ENCODE assay signal across 8 cellular contexts in genomic region chr2:136874258-136874657, GRCh38.
DNase-seq lines count a peak whose midpoint lies in the region; ATAC-seq lines count a peak whose summit lies in the region.

No MANE protein-coding gene starts in this region.

- no peak overlapping the region for H3K9ac ChIP-seq in NT2/D1 (ENCODE audit: insufficient read length, low read depth)

- H3K4me3 ChIP-seq in NT2/D1 (ENCODE audit: insufficient read length, low read depth) (no peak overlapping the region), right cardiac atrium (ENCODE audit: low read length) (no peak overlapping the region)

- no peaks in the 10 kb centered on the region for H3K27me3 ChIP-seq in NT2/D1 (ENCODE audit: insufficient read depth, insufficient read length)
- H3K27me3 ChIP-seq in right cardiac atrium (ENCODE audit: control insufficient read depth, insufficient read depth) = no peaks in the 10 kb centered on the region

- DNase-seq in COLO829 (ENCODE audit: low spot score) (peak; percentile 8), H4 (ENCODE audit: low spot score) (peak; percentile 35), NT2/D1 (ENCODE audit: low read depth, low spot score) (peak; percentile 20), glomerular visceral epithelial cell (ENCODE audit: extremely low spot score) (peak; percentile 39), MV-4-11 (lab: John Stamatoyannopoulos, UW) (no peak), NCI-H2171 treated with DMSO at 0.1 percent for 48 hours (lab: John Stamatoyannopoulos, UW) (no peak), right cardiac atrium (no peak), epidermal melanocyte (ENCODE audit: insufficient read length, low spot score) (no peak)

- no peaks in the 10 kb centered on the region for H3K36me3 ChIP-seq in NT2/D1 (ENCODE audit: insufficient read depth, insufficient read length, low read length)

- H3K4me1 ChIP-seq in NT2/D1 (ENCODE audit: insufficient read depth, insufficient read length) (no peaks in the 10 kb centered on the region), right cardiac atrium (ENCODE audit: control insufficient read depth, insufficient read depth, low read length) (no peaks in the 10 kb centered on the region)

- intact Hi-C loops in right cardiac atrium (cut with DNase I) = no loop called here

- no peaks in the 10 kb centered on the region for H3K9me3 ChIP-seq in NT2/D1 (ENCODE audit: insufficient read depth, low read length)
- H3K9me3 ChIP-seq in right cardiac atrium (ENCODE audit: control insufficient read depth, low read length) = no peaks in the 10 kb centered on the region

- no peak overlapping the region for H3K27ac ChIP-seq in right cardiac atrium (ENCODE audit: low read length)

- 50% methylated on average over 6 of the region's 6 CpGs for WGBS in right cardiac atrium

- ATAC-seq in right cardiac atrium = no peak

Comparison
In these comparisons a context has a peak if more than half of its experiments do, and no peak if none do; other contexts are left out.
1. DNase-seq: peak in COLO829 (single experiment), H4 (single experiment), NT2/D1 (single experiment) and glomerular visceral epithelial cell (single experiment); none in MV-4-11 (single experiment), NCI-H2171 treated with DMSO at 0.1 percent for 48 hours (single experiment), right cardiac atrium (0 of 3) and epidermal melanocyte (single experiment).